In genomic region chr6:125255201-125255600, GRCh38 we compare ENCODE assay signal across 19 cellular contexts.
"Had no signal": no experiment of that assay in that cellular context is flagged by ENCODE, and none has a peak within 500 bp of the region (broad histone marks: within the 10 kb centered on the region; RNA-seq: fewer than 3 reads in every experiment).

No MANE protein-coding gene starts in this region.

- H3K36me3 ChIP-seq: brain microvascular endothelial cell, neutrophil, suprapubic skin had no signal

- H3K27me3 ChIP-seq: brain microvascular endothelial cell, neutrophil, suprapubic skin had no signal

- H3K27ac Mint-ChIP-seq: activated B cell treated with CpG ODN at 0.5 μM for 24 hours; activated CD4-positive, alpha-beta T cell treated with anti-CD3 and anti-CD28 coated beads, Interleukin-2, amount 10 ng/mL, durations not matched to agents 7 days and 5 days; activated naive CD8-positive, alpha-beta T cell treated with anti-CD3 and anti-CD28 coated beads, Interleukin-2, amount 10 ng/mL, durations not matched to agents 7 days and 5 days; immature natural killer cell; naive B cell; T-helper 2 cell treated with Interferon-gamma antibody and Interleukin-4, amounts not matched to agents 5 μg/mL and 100 μg/mL, for 36 hours had no signal

- H3K27ac ChIP-seq: brain microvascular endothelial cell, neutrophil, suprapubic skin had no signal

- H3K9me3 Mint-ChIP-seq: activated B cell treated with CpG ODN at 0.5 μM for 24 hours; activated CD4-positive, alpha-beta T cell treated with anti-CD3 and anti-CD28 coated beads, Interleukin-2, amount 10 ng/mL, durations not matched to agents 7 days and 5 days; activated naive CD8-positive, alpha-beta T cell treated with anti-CD3 and anti-CD28 coated beads, Interleukin-2, amount 10 ng/mL, durations not matched to agents 7 days and 5 days; immature natural killer cell; naive B cell; T-helper 2 cell treated with Interferon-gamma antibody and Interleukin-4, amounts not matched to agents 5 μg/mL and 100 μg/mL, for 36 hours; type B pancreatic cell had no signal

- H3K4me1 Mint-ChIP-seq: activated B cell treated with CpG ODN at 0.5 μM for 24 hours; activated CD4-positive, alpha-beta T cell treated with anti-CD3 and anti-CD28 coated beads, Interleukin-2, amount 10 ng/mL, durations not matched to agents 7 days and 5 days; activated naive CD8-positive, alpha-beta T cell treated with anti-CD3 and anti-CD28 coated beads, Interleukin-2, amount 10 ng/mL, durations not matched to agents 7 days and 5 days; naive B cell had no signal

- ATAC-seq: right cardiac atrium; stimulated activated naive CD8-positive, alpha-beta T cell treated with anti-CD3 and anti-CD28 coated beads, Interleukin-15, Interleukin-2, amounts not matched to agents 100 U/mL and 50 U/mL, for 24 hours had no signal

- H3K4me3 ChIP-seq: lung, suprapubic skin had no signal

- DNase-seq: activated B cell treated with CpG ODN at 0.5 μM for 24 hours; activated CD4-positive, alpha-beta T cell treated with anti-CD3 and anti-CD28 coated beads, Interleukin-2, amount 10 ng/mL, durations not matched to agents 7 days and 5 days; activated naive CD4-positive, alpha-beta T cell; activated naive CD8-positive, alpha-beta T cell treated with anti-CD3 and anti-CD28 coated beads, Interleukin-2, amount 10 ng/mL, durations not matched to agents 7 days and 5 days; activated T-cell treated with anti-CD3 and anti-CD28 coated beads for 4 hours; brain microvascular endothelial cell; cerebellar nuclear complex; dermis blood vessel endothelial cell; foreskin fibroblast; immature natural killer cell; naive B cell; right cardiac atrium; stimulated activated naive CD8-positive, alpha-beta T cell treated with anti-CD3 and anti-CD28 coated beads, Interleukin-15, Interleukin-2, amounts not matched to agents 100 U/mL and 50 U/mL, for 24 hours; SW 1271 had no signal

- H3K9me3 ChIP-seq: neutrophil, suprapubic skin had no signal

- H3K36me3 Mint-ChIP-seq: activated naive CD8-positive, alpha-beta T cell treated with anti-CD3 and anti-CD28 coated beads, Interleukin-2, amount 10 ng/mL, durations not matched to agents 7 days and 5 days; immature natural killer cell; naive B cell had no signal

- H3K4me3 Mint-ChIP-seq: activated B cell treated with CpG ODN at 0.5 μM for 24 hours; activated CD4-positive, alpha-beta T cell treated with anti-CD3 and anti-CD28 coated beads, Interleukin-2, amount 10 ng/mL, durations not matched to agents 7 days and 5 days; activated naive CD8-positive, alpha-beta T cell treated with anti-CD3 and anti-CD28 coated beads, Interleukin-2, amount 10 ng/mL, durations not matched to agents 7 days and 5 days; immature natural killer cell; naive B cell; T-helper 2 cell treated with Interferon-gamma antibody and Interleukin-4, amounts not matched to agents 5 μg/mL and 100 μg/mL, for 36 hours; type B pancreatic cell had no signal

- H3K27me3 Mint-ChIP-seq: activated B cell treated with CpG ODN at 0.5 μM for 24 hours; activated CD4-positive, alpha-beta T cell treated with anti-CD3 and anti-CD28 coated beads, Interleukin-2, amount 10 ng/mL, durations not matched to agents 7 days and 5 days; naive B cell; type B pancreatic cell had no signal
